ENCODE assay signal across 8 cellular contexts in the genomic region with DNA sequence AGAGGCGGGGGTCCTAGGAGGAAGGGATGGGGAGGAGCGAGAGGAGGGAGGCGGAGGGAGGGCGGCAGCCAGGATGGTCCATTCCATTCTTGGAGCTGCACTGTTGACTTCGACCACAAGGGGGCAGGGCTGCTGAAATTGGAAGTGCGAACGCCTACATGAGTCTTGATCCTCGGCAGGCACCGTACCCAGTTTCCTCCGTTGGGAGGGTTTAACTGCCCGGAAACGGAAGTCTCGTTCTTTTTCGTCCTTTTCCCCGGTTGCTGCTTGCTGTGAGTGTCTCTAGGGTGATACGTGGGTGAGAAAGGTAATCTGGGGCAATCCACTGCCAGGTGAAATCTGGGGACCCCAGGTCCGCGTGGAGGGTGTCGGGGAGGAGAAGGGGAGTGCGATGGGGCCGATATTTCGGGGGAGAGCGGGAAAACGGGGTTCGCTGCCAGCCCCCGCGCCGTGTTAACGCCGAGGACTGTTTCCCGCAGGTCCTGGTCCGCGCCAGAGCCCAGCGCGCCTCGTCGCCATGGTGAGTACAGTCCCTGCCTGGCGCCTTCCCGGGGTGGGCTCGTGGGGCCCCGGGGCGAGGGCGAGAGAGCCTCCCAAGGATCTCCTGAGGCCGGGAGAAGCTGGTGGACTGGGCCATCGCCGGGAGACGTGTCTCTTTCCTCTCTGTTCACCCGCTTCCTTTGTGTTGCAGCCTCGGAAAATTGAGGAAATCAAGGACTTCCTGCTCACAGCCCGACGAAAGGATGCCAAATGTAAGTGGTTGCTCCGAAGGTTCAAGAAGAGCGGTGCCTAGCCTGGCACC. TPM values are rescaled to one million over a fixed set of nuclear protein-coding genes. Genes with fewer than 3 reads are reported as not detected.
DNase-seq lines count a peak whose midpoint lies in the region; ATAC-seq and TF ChIP-seq lines count a peak whose summit lies in the region.

A gene (plus strand): TSS at position 240 of the 802 bp plus-strand sequence. CDS start 278 bp downstream, at position 518.

- ATAC-seq in HG03565 (IDR thresholded peaks at IDR 0.05; ENCODE audit: unreplicated experiment) = peak; percentile 61

- peaks cover 51% of the 10 kb centered on the region for H4K20me1 ChIP-seq in BLaER1

- peak; percentile 90 for DNase-seq in GM19240 (ENCODE audit: insufficient read length, low spot score)
- DNase-seq in NCI-H774 (lab: John Stamatoyannopoulos, UW) = peak; percentile 99
- peak; percentile 99 for DNase-seq in activated CD4-positive, alpha-beta T cell treated with anti-CD3 and anti-CD28 coated beads, Interleukin-2, amount 50 U/mL, for 48 hours
- DNase-seq in dorsolateral prefrontal cortex = peak; percentile 92 to 99 (median 97)
- DNase-seq in stimulated activated CD4-positive, alpha-beta T cell treated with anti-CD3 and anti-CD28 coated beads, Interleukin-4, amount 100 ng/mL, for 24 hours = peak; percentile 98

- peak; percentile 64 to 79 for TF ChIP-seq RAD21 in liver (IDR thresholded peaks at IDR 0.05)

- H3K4me2 ChIP-seq in BLaER1 = peak within 1 kb of the TSS; percentile 94

- peak; percentile 93 to 100 (median 98) for TF ChIP-seq CTCF in dorsolateral prefrontal cortex (IDR thresholded peaks at IDR 0.05 in 54 of 56, conservative IDR thresholded peaks at IDR 0.05 in 2 of 56; ENCODE audit: low read depth in 1 of 56, partially characterized antibody in 56 of 56)
- TF ChIP-seq CTCF in liver (IDR thresholded peaks at IDR 0.05; ENCODE audit: low read depth, low read length, missing input control) = peak; percentile 99

- H3K27me3 ChIP-seq in BLaER1 (no peaks in the 10 kb centered on the region; the same call in 1 of the 2 replicates), dorsolateral prefrontal cortex (no peaks in the 10 kb centered on the region), liver (ENCODE audit: control insufficient read depth in 4 of 4, insufficient read depth in 4 of 4, low read length in 3 of 4) (peaks cover 0 to 3% (median 0%) of the 10 kb centered on the region in 4 donors)

- H3K4me3 ChIP-seq in BLaER1 = peak within 1 kb of the TSS; percentile 94
- H3K4me3 ChIP-seq in dorsolateral prefrontal cortex = peak within 1 kb of the TSS; percentile 51 to 100 (median 92)
- H3K4me3 ChIP-seq in liver (ENCODE audit: low read depth in 1 of 3, low read length in 3 of 3) = peak within 1 kb of the TSS; percentile 65 to 100 (median 69)

- H3K9me3 ChIP-seq in BLaER1 (no peaks in the 10 kb centered on the region), liver (ENCODE audit: control insufficient read depth in 4 of 4, low read length in 3 of 4) (no peaks in the 10 kb centered on the region)

- WGBS in liver = under 1% methylated on average over 53 of the region's 53 CpGs

- intact Hi-C loops in dorsolateral prefrontal cortex (cut with DNase I) = no loop called here

- peaks cover 54% of the 10 kb centered on the region for H3K4me1 ChIP-seq in BLaER1
- peaks cover 8 to 21% (median 15%) of the 10 kb centered on the region in 4 donors for H3K4me1 ChIP-seq in liver (ENCODE audit: control insufficient read depth in 4 of 4, insufficient read depth in 4 of 4, low read length in 3 of 4)

- peaks cover 47% of the 10 kb centered on the region for H3K36me3 ChIP-seq in BLaER1
- peaks cover 2 to 22% (median 19%) of the 10 kb centered on the region in 4 donors for H3K36me3 ChIP-seq in liver (ENCODE audit: control insufficient read depth in 4 of 4, insufficient read depth in 3 of 4, low read depth in 1 of 4, low read length in 3 of 4)

- H3K27ac ChIP-seq in BLaER1 (peak within 1 kb of the TSS; percentile 98), dorsolateral prefrontal cortex (peak within 1 kb of the TSS in 58 of 59 donors; percentile 16 to 92 (median 80)), liver (ENCODE audit: low read depth in 1 of 2, low read length in 2 of 2) (peak within 1 kb of the TSS; percentile 66 to 72)

- H3K9ac ChIP-seq in BLaER1 = peak within 1 kb of the TSS; percentile 99
- peak within 1 kb of the TSS; percentile 40 to 63 for H3K9ac ChIP-seq in liver (ENCODE audit: low read depth in 1 of 2, low read length in 2 of 2)

TF ChIP-seq in liver, 16 proteins besides CTCF, POLR2A, EP300 and RAD21:
- TF ChIP-seq GABPA (IDR thresholded peaks at IDR 0.05 in 1 of 2, conservative IDR thresholded peaks at IDR 0.05 in 1 of 2) = peak; percentile 95 to 98
- TF ChIP-seq, protein P1, sequence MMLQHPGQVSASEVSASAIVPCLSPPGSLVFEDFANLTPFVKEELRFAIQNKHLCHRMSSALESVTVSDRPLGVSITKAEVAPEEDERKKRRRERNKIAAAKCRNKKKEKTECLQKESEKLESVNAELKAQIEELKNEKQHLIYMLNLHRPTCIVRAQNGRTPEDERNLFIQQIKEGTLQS (IDR thresholded peaks at IDR 0.05) = no peak
- TF ChIP-seq, protein P2, sequence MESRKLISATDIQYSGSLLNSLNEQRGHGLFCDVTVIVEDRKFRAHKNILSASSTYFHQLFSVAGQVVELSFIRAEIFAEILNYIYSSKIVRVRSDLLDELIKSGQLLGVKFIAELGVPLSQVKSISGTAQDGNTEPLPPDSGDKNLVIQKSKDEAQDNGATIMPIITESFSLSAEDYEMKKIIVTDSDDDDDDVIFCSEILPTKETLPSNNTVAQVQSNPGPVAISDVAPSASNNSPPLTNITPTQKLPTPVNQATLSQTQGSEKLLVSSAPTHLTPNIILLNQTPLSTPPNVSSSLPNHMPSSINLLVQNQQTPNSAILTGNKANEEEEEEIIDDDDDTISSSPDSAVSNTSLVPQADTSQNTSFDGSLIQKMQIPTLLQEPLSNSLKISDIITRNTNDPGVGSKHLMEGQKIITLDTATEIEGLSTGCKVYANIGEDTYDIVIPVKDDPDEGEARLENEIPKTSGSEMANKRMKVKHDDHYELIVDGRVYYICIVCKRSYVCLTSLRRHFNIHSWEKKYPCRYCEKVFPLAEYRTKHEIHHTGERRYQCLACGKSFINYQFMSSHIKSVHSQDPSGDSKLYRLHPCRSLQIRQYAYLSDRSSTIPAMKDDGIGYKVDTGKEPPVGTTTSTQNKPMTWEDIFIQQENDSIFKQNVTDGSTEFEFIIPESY (IDR thresholded peaks at IDR 0.05) = no peak
- TF ChIP-seq JUND (IDR thresholded peaks at IDR 0.05) = peak in 1 of 2 donors; percentile 42
- peak; percentile 96 for TF ChIP-seq TAF1 (conservative IDR thresholded peaks at IDR 0.05)
- peak; percentile 48 for TF ChIP-seq NR2F2 (IDR thresholded peaks at IDR 0.05)
- peak; percentile 48 for TF ChIP-seq FOXA2 (IDR thresholded peaks at IDR 0.05)
- TF ChIP-seq HNF4A (conservative IDR thresholded peaks at IDR 0.05) = peak; percentile 9 to 24
- peak; percentile 86 for TF ChIP-seq YY1 (IDR thresholded peaks at IDR 0.05)
- TF ChIP-seq SP1 (IDR thresholded peaks at IDR 0.05) = peak; percentile 80
- no peak for TF ChIP-seq FOXA1 (IDR thresholded peaks at IDR 0.05)
- TF ChIP-seq, protein P3, sequence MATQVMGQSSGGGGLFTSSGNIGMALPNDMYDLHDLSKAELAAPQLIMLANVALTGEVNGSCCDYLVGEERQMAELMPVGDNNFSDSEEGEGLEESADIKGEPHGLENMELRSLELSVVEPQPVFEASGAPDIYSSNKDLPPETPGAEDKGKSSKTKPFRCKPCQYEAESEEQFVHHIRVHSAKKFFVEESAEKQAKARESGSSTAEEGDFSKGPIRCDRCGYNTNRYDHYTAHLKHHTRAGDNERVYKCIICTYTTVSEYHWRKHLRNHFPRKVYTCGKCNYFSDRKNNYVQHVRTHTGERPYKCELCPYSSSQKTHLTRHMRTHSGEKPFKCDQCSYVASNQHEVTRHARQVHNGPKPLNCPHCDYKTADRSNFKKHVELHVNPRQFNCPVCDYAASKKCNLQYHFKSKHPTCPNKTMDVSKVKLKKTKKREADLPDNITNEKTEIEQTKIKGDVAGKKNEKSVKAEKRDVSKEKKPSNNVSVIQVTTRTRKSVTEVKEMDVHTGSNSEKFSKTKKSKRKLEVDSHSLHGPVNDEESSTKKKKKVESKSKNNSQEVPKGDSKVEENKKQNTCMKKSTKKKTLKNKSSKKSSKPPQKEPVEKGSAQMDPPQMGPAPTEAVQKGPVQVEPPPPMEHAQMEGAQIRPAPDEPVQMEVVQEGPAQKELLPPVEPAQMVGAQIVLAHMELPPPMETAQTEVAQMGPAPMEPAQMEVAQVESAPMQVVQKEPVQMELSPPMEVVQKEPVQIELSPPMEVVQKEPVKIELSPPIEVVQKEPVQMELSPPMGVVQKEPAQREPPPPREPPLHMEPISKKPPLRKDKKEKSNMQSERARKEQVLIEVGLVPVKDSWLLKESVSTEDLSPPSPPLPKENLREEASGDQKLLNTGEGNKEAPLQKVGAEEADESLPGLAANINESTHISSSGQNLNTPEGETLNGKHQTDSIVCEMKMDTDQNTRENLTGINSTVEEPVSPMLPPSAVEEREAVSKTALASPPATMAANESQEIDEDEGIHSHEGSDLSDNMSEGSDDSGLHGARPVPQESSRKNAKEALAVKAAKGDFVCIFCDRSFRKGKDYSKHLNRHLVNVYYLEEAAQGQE (IDR thresholded peaks at IDR 0.05) = peak; percentile 87
- TF ChIP-seq RXRA (IDR thresholded peaks at IDR 0.05) = peak; percentile 53 to 58
- peak; percentile 60 to 86 for TF ChIP-seq EGR1 (IDR thresholded peaks at IDR 0.05; ENCODE audit: low read depth in 2 of 2)
- no peak for TF ChIP-seq HNF4G (IDR thresholded peaks at IDR 0.05)
- TF ChIP-seq, protein P4, sequence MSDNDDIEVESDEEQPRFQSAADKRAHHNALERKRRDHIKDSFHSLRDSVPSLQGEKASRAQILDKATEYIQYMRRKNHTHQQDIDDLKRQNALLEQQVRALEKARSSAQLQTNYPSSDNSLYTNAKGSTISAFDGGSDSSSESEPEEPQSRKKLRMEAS (IDR thresholded peaks at IDR 0.05) = no peak
TF ChIP-seq in liver: peak in this region for 11.

RNA-seq across cellular contexts. Expression of the gene that starts here (rescaled TPM):
- total RNA-seq in dorsolateral prefrontal cortex (100 to 1,000 TPM; 444 to 745 (median 535) TPM), liver (1,000 to 10,000 TPM in 1 of 2 donors, 10 to 100 TPM in 1; 67.7 to 1,367 TPM)
- 100 to 1,000 TPM; 387 to 523 TPM for polyA plus RNA-seq in liver

Comparison
In these comparisons a context has a peak if more than half of its experiments do, and no peak if none do; other contexts are left out.
1. Peak in every context shown above with its lines: DNase-seq, ATAC-seq, H3K4me3 ChIP-seq and H3K27ac ChIP-seq.